1 cellular context compared by ENCODE assay signal in genomic region chr12:59596232-59597143, GRCh38.
TF ChIP-seq lines count a peak whose summit lies in the region.

No MANE protein-coding gene starts in this region.

TF ChIP-seq in HCT116, 20 proteins besides CTCF, POLR2A, EP300 and RAD21 (continued from another document):
- no peak for TF ChIP-seq EZH2phosphoT487 (IDR thresholded peaks at IDR 0.05; ENCODE audit: borderline replicate concordance)
TF ChIP-seq in HCT116: peak in this region for 4.
